Comparison of ENCODE assay signal across 29 cellular contexts in genomic region chr3:89287902-89288520, GRCh38.
"Had no signal": no experiment of that assay in that cellular context is flagged by ENCODE, and none has a peak within 500 bp of the region (broad histone marks: within the 10 kb centered on the region; RNA-seq: fewer than 3 reads in every experiment).

No MANE protein-coding gene starts in this region.

- H3K27ac Mint-ChIP-seq: stimulated activated effector memory CD8-positive, alpha-beta T cell treated with anti-CD3 and anti-CD28 coated beads, Interleukin-12 subunit alpha, Interleukin-12 subunit beta, amount 100 ng/mL, for 72 hours; stimulated activated memory B cell treated with anti-CD40 and anti-IgM and Interleukin-4, amounts not matched to agents 10 μg/mL and 1 μg/mL and 100 μg/mL, for 72 hours; stimulated activated naive B cell treated with anti-CD40 and anti-IgM and Interleukin-4, amounts not matched to agents 10 μg/mL and 1 μg/mL and 100 μg/mL, for 72 hours; stimulated activated naive CD8-positive, alpha-beta T cell treated with anti-CD3 and anti-CD28 coated beads, Interleukin-15, amount 100 ng/mL, for 72 hours; stimulated activated naive CD8-positive, alpha-beta T cell treated with anti-CD3 and anti-CD28 coated beads, Interleukin-15, Interleukin-2, amounts not matched to agents 100 ng/mL and 50 ng/mL, for 24 hours; type B pancreatic cell had no signal

- H3K36me3 Mint-ChIP-seq: stimulated activated effector memory CD8-positive, alpha-beta T cell treated with anti-CD3 and anti-CD28 coated beads, Interleukin-12 subunit alpha, Interleukin-12 subunit beta, amount 100 ng/mL, for 72 hours; stimulated activated memory B cell treated with anti-CD40 and anti-IgM and Interleukin-4, amounts not matched to agents 10 μg/mL and 1 μg/mL and 100 μg/mL, for 72 hours; stimulated activated naive B cell treated with anti-CD40 and anti-IgM and Interleukin-4, amounts not matched to agents 10 μg/mL and 1 μg/mL and 100 μg/mL, for 72 hours; type B pancreatic cell had no signal

- H3K4me3 ChIP-seq: stomach, suprapubic skin, testis, thoracic aorta, thyroid gland, tibial artery, tibial nerve, transverse colon, upper lobe of left lung, upper lobe of right lung, uterus, vagina had no signal

- H3K4me1 Mint-ChIP-seq: stimulated activated effector memory CD8-positive, alpha-beta T cell treated with anti-CD3 and anti-CD28 coated beads, Interleukin-12 subunit alpha, Interleukin-12 subunit beta, amount 100 ng/mL, for 72 hours; stimulated activated memory B cell treated with anti-CD40 and anti-IgM and Interleukin-4, amounts not matched to agents 10 μg/mL and 1 μg/mL and 100 μg/mL, for 72 hours; stimulated activated naive B cell treated with anti-CD40 and anti-IgM and Interleukin-4, amounts not matched to agents 10 μg/mL and 1 μg/mL and 100 μg/mL, for 72 hours; stimulated activated naive CD8-positive, alpha-beta T cell treated with anti-CD3 and anti-CD28 coated beads, Interleukin-15, amount 100 ng/mL, for 72 hours had no signal

- H3K27ac ChIP-seq: stomach, suprapubic skin, testis, thoracic aorta, thyroid gland, tibial artery, tibial nerve, transverse colon, upper lobe of left lung, upper lobe of right lung, uterus, vagina had no signal

- H3K4me3 Mint-ChIP-seq: stimulated activated effector memory CD8-positive, alpha-beta T cell treated with anti-CD3 and anti-CD28 coated beads, Interleukin-12 subunit alpha, Interleukin-12 subunit beta, amount 100 ng/mL, for 72 hours; stimulated activated memory B cell treated with anti-CD40 and anti-IgM and Interleukin-4, amounts not matched to agents 10 μg/mL and 1 μg/mL and 100 μg/mL, for 72 hours; stimulated activated naive B cell treated with anti-CD40 and anti-IgM and Interleukin-4, amounts not matched to agents 10 μg/mL and 1 μg/mL and 100 μg/mL, for 72 hours; stimulated activated naive CD8-positive, alpha-beta T cell treated with anti-CD3 and anti-CD28 coated beads, Interleukin-15, amount 100 ng/mL, for 72 hours; stimulated activated naive CD8-positive, alpha-beta T cell treated with anti-CD3 and anti-CD28 coated beads, Interleukin-15, Interleukin-2, amounts not matched to agents 100 ng/mL and 50 ng/mL, for 24 hours; type B pancreatic cell had no signal

- DNase-seq: stimulated activated CD4-positive, alpha-beta T cell treated with anti-CD3 and anti-CD28 coated beads, Interleukin-2, amount 100 ng/mL, for 48 hours; stimulated activated CD4-positive, alpha-beta T cell treated with anti-CD3 and anti-CD28 coated beads, Interleukin-4, amount 100 ng/mL, for 1 hour; stimulated activated CD4-positive, alpha-beta T cell treated with anti-CD3 and anti-CD28 coated beads, Interleukin-4, amount 100 ng/mL, for 24 hours; stimulated activated CD4-positive, alpha-beta T cell treated with anti-CD3 and anti-CD28 coated beads, Interleukin-4, amount 100 ng/mL, for 4 hours; stimulated activated CD8-positive, alpha-beta memory T cell treated with anti-CD3 and anti-CD28 coated beads, Interleukin-4, amount 100 ng/mL, for 48 hours; stimulated activated naive B cell treated with anti-CD40 and anti-IgM and Interleukin-4, amounts not matched to agents 10 μg/mL and 1 μg/mL and 100 μg/mL, for 72 hours; stimulated activated naive CD4-positive, alpha-beta T cell; stimulated activated naive CD4-positive, alpha-beta T cell treated with Interleukin-2 at 50 U/mL for 16 hours; stimulated activated naive CD8-positive, alpha-beta T cell treated with anti-CD3 and anti-CD28 coated beads, Interleukin-15, amount 100 ng/mL, for 72 hours; stimulated activated naive CD8-positive, alpha-beta T cell treated with anti-CD3 and anti-CD28 coated beads, Interleukin-15, Interleukin-2, amounts not matched to agents 100 U/mL and 50 U/mL, for 24 hours; stomach; substantia nigra; testis; thyroid gland; tibial artery; transverse colon; trophoblast cell; upper lobe of left lung; upper lobe of right lung; uterus had no signal

- H3K27me3 Mint-ChIP-seq: stimulated activated memory B cell treated with anti-CD40 and anti-IgM and Interleukin-4, amounts not matched to agents 10 μg/mL and 1 μg/mL and 100 μg/mL, for 72 hours; stimulated activated naive B cell treated with anti-CD40 and anti-IgM and Interleukin-4, amounts not matched to agents 10 μg/mL and 1 μg/mL and 100 μg/mL, for 72 hours; stimulated activated naive CD8-positive, alpha-beta T cell treated with anti-CD3 and anti-CD28 coated beads, Interleukin-15, amount 100 ng/mL, for 72 hours; stimulated activated naive CD8-positive, alpha-beta T cell treated with anti-CD3 and anti-CD28 coated beads, Interleukin-15, Interleukin-2, amounts not matched to agents 100 ng/mL and 50 ng/mL, for 24 hours; type B pancreatic cell had no signal

- H3K4me1 ChIP-seq: stomach, suprapubic skin, testis, thyroid gland, tibial artery, tibial nerve, transverse colon, upper lobe of left lung, upper lobe of right lung, uterus, vagina had no signal

- H3K27me3 ChIP-seq: stomach, suprapubic skin, testis, thyroid gland, tibial artery, tibial nerve, transverse colon, upper lobe of left lung, upper lobe of right lung, uterus, vagina had no signal

- H3K36me3 ChIP-seq: stomach, suprapubic skin, thoracic aorta, thyroid gland, tibial artery, tibial nerve, transverse colon, upper lobe of left lung, upper lobe of right lung, uterus, vagina had no signal

- FAIRE-seq: urothelium cell line had no signal

- H3K9me3 ChIP-seq: stomach, suprapubic skin, testis, thoracic aorta, thyroid gland, tibial artery, tibial nerve, transverse colon, upper lobe of left lung, uterus, vagina had no signal

- ATAC-seq: stimulated activated effector memory CD8-positive, alpha-beta T cell treated with anti-CD3 and anti-CD28 coated beads, Interleukin-12 subunit alpha, Interleukin-12 subunit beta, amount 100 ng/mL, for 72 hours; stimulated activated memory B cell treated with anti-CD40 and anti-IgM and Interleukin-4, amounts not matched to agents 10 μg/mL and 1 μg/mL and 100 μg/mL, for 72 hours; stimulated activated naive B cell treated with anti-CD40 and anti-IgM and Interleukin-4, amounts not matched to agents 10 μg/mL and 1 μg/mL and 100 μg/mL, for 72 hours; stimulated activated naive CD8-positive, alpha-beta T cell treated with anti-CD3 and anti-CD28 coated beads, Interleukin-15, amount 100 ng/mL, for 72 hours; stimulated activated naive CD8-positive, alpha-beta T cell treated with anti-CD3 and anti-CD28 coated beads, Interleukin-15, Interleukin-2, amounts not matched to agents 100 U/mL and 50 U/mL, for 24 hours; upper lobe of right lung had no signal
